In genomic region chr7:117810642-117811512, GRCh38 we compare ENCODE assay signal across 1 cellular context.
TF ChIP-seq lines count a peak whose summit lies in the region.

No MANE protein-coding gene starts in this region.

TF ChIP-seq in H1, 55 proteins besides CTCF, POLR2A, EP300 and RAD21:
- TF ChIP-seq EGR1 (IDR thresholded peaks at IDR 0.05; ENCODE audit: borderline replicate concordance, low read depth, low read length) = no peak
- no peak for TF ChIP-seq NRF1 (IDR thresholded peaks at IDR 0.05; ENCODE audit: low read depth, low read length)
- no peak for TF ChIP-seq MAFK (IDR thresholded peaks at IDR 0.05; ENCODE audit: low read depth, low read length)
- peak; percentile 69; the same call in 1 of the 2 replicates for TF ChIP-seq YY1 (IDR thresholded peaks at IDR 0.05; ENCODE audit: low read depth, low read length)
- no peak for TF ChIP-seq KDM5A (IDR thresholded peaks at IDR 0.05; ENCODE audit: low read length)
- no peak for TF ChIP-seq RNF2 (IDR thresholded peaks at IDR 0.05; ENCODE audit: borderline replicate concordance, low read depth, low read length, missing control alignments, poor library complexity, severe bottlenecking)
- peak; percentile 87 for TF ChIP-seq TCF12 (IDR thresholded peaks at IDR 0.05; ENCODE audit: low read depth, low read length)
- peak; percentile 75 for TF ChIP-seq SP1 (IDR thresholded peaks at IDR 0.05; ENCODE audit: low read depth, low read length)
- peak in 1 of 2 experiments; percentile 88; a peak in 1 of 4 replicates for TF ChIP-seq HDAC2 (IDR thresholded peaks at IDR 0.05; ENCODE audit: borderline replicate concordance in 1 of 2, low read depth in 2 of 2, low read length in 2 of 2)
- peak; percentile 50; the same call in 1 of the 2 replicates for TF ChIP-seq TEAD4 (IDR thresholded peaks at IDR 0.05; ENCODE audit: low read depth, low read length)
- no peak for TF ChIP-seq ASH2L (IDR thresholded peaks at IDR 0.05; ENCODE audit: low read length)
- TF ChIP-seq ATF2 (IDR thresholded peaks at IDR 0.05; ENCODE audit: low read length) = peak; percentile 55; the same call in 1 of the 2 replicates
- TF ChIP-seq NANOG (IDR thresholded peaks at IDR 0.05; ENCODE audit: insufficient read depth, low read depth, low read length, poor library complexity, severe bottlenecking) = peak; percentile 98
- TF ChIP-seq KDM4A (IDR thresholded peaks at IDR 0.05; ENCODE audit: low read depth, low read length, severe bottlenecking) = no peak
